ENCODE assay signal across 15 cellular contexts in the genomic region with DNA sequence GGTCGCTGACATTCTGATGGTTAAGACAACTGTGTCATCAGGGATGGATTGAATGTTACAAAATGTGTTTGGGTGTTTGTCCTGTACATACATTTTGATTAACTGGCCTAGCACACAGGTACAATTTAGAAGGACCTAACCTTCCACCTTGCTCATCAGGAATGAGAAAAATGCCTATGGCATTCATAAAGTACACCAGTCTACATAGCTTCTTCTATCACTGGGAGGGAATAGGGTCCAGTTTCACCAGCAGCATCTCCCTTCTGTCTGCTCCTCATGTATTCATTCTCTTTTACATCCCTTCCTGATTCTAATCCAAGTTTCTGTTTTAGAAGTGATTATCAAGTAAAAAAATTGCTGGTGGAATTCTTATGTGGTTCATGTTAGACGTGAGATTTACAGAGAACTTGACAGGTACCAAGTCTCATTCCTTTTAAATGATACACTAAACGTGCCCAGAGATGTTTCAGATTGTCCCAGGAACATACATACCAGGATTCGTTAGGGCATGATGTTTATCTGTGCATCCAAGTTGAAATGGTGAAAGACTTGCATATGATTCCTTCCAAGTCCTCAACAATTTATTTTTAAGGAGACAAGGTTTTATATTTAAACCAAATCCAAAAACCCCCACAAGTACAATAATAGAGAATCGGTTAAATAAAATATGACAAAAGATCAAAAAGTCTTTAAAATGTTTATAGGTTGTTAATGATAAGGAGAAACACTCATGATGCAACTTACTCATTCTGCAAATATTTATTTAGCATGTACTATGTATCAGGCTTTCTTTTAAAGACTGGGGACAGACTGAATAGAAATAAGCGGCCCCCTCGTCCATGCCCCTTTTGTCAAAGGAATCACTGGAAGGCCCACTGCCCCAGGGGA.
DNase-seq lines count a peak whose midpoint lies in the region; ATAC-seq, FAIRE-seq and TF ChIP-seq lines count a peak whose summit lies in the region.
"Had no signal": no experiment of that assay in that cellular context is flagged by ENCODE, and none has a peak within 500 bp of the region (broad histone marks: within the 10 kb centered on the region; RNA-seq: fewer than 3 reads in every experiment).

No MANE protein-coding gene starts in this region.

- no peak for TF ChIP-seq CTCF in Calu3 (IDR thresholded peaks at IDR 0.05; ENCODE audit: unreplicated experiment)
- TF ChIP-seq CTCF in epithelial cell of esophagus (IDR thresholded peaks at IDR 0.05; ENCODE audit: insufficient read depth, low read depth, low read length, missing control alignments) = no peak
- no peak for TF ChIP-seq CTCF in HepG2 (CRISPR knock-in tag; IDR thresholded peaks at IDR 0.05)
- TF ChIP-seq CTCF in GM10266 (IDR thresholded peaks at IDR 0.05; ENCODE audit: control insufficient read depth, insufficient read depth, low read depth, missing control alignments) = no peak

- H3K4me3 Mint-ChIP-seq in Calu3 (ENCODE audit: low read depth, unreplicated experiment) = no peak overlapping the region
- H3K4me3 Mint-ChIP-seq: B cell; CD4-positive, alpha-beta memory T cell; IgD-negative memory B cell had no signal

- DNase-seq in Calu3 = no peak
- peak; percentile 30 for DNase-seq in LoVo (ENCODE audit: low spot score)
- DNase-seq in epithelial cell of esophagus (ENCODE audit: low read depth) = peak; percentile 87
- peak; percentile 52 for DNase-seq in HepG2 (ENCODE audit: low spot score)
- no peak for DNase-seq in NCI-H128 (lab: John Stamatoyannopoulos, UW; ENCODE audit: unreplicated experiment)
- no peak for DNase-seq in GM10266 (ENCODE audit: extremely low spot score)
- DNase-seq in NCI-H2227 treated with DMSO at 0.1 percent for 48 hours (lab: John Stamatoyannopoulos, UW) = no peak
- DNase-seq: CD4-positive, alpha-beta memory T cell; H7; NCI-H1092; NCI-H1694 treated with DMSO at 0.1 percent for 48 hours; NCI-H774 had no signal

- CTCF ChIA-PET in Calu3 (lab: Charles Lee) = no interaction called here
- CTCF ChIA-PET in HepG2 (lab: Yijun Ruan, JAX; ENCODE audit: low intra/inter-chr PET ratio, low total read pairs) = no interaction called here

- H3K36me3 Mint-ChIP-seq in Calu3 (ENCODE audit: insufficient read depth, unreplicated experiment) = peaks cover 4% of the 10 kb centered on the region
- H3K36me3 Mint-ChIP-seq: CD4-positive, alpha-beta memory T cell; IgD-negative memory B cell had no signal

- TF ChIP-seq EP300 in HepG2 (IDR thresholded peaks at IDR 0.05; ENCODE audit: low read depth in 2 of 2, low read length in 2 of 2) = no peak; a peak in 1 of 4 replicates
- TF ChIP-seq EP300 in HepG2 (CRISPR knock-in tag; IDR thresholded peaks at IDR 0.05; ENCODE audit: borderline replicate concordance) = no peak

- TF ChIP-seq RAD21 in HepG2 (CRISPR knock-in tag; IDR thresholded peaks at IDR 0.05) = no peak

- intact Hi-C loops in Calu3 (cut with micrococcal nuclease; ENCODE audit: unreplicated experiment) = no loop called here
- intact Hi-C loops in HepG2 (cut with micrococcal nuclease; ENCODE audit: unreplicated experiment) = loop anchor here (10.0 kb wide), 1 partner anchor 139 kb away; no protein-coding TSS in a partner anchor

- H3K9ac ChIP-seq in HepG2 (ENCODE audit: insufficient read depth, low read depth, low read length) = no peak overlapping the region

- FAIRE-seq in HepG2 (lab: Jason Lieb, UNC) = no peak

- BruUV-seq in Calu3 (replicated peaks; lab: Mats Ljungman, UMichigan) (no TSS peak), HepG2 (replicated peaks; lab: Mats Ljungman, UMichigan) (no TSS peak)

- H3K27ac ChIP-seq in HepG2 (ENCODE audit: extremely low read length, insufficient read depth, low read length) = no peak overlapping the region

- no peaks in the 10 kb centered on the region for H4K20me1 ChIP-seq in HepG2 (ENCODE audit: insufficient read depth, low read length)

- peak overlapping the region; percentile 36 for H3K27ac Mint-ChIP-seq in Calu3 (ENCODE audit: unreplicated experiment)
- H3K27ac Mint-ChIP-seq: B cell; CD4-positive, alpha-beta memory T cell; IgD-negative memory B cell had no signal

- H3K27me3 ChIP-seq in HepG2 (ENCODE audit: control insufficient read depth in 1 of 2, insufficient read depth in 2 of 2, low read length in 2 of 2) = no peaks in the 10 kb centered on the region

- ATAC-seq in HepG2 = peak; percentile 48; the same call in 2 of the 3 replicates
- ATAC-seq: Panc1 had no signal

- WGBS in HepG2 (ENCODE audit: low lambda C conversion rate) = 6% methylated on average over 7 of the region's 7 CpGs

- no peaks in the 10 kb centered on the region for H3K36me3 ChIP-seq in HepG2 (replicated peaks in 1 of 2; ENCODE audit: control insufficient read depth in 1 of 2, insufficient read depth in 2 of 2, low read length in 2 of 2)

- TF ChIP-seq POLR2A in HepG2 (IDR thresholded peaks at IDR 0.05; ENCODE audit: insufficient read depth in 1 of 2, low read depth in 2 of 2, low read length in 2 of 2) = no peak

- POLR2A ChIA-PET in HepG2 (lab: Yijun Ruan, JAX) = no interaction called here

- in situ Hi-C loops in HepG2 (cut with HindIII; ENCODE audit: extremely low pct_ligation_motif_present, low pct_unique_long_range_greater_than_20kb) = no loop called here

- H3K4me3 ChIP-seq in epithelial cell of esophagus (ENCODE audit: low read length) (no peak overlapping the region), HepG2 (replicated peaks in 1 of 3; ENCODE audit: insufficient read depth in 1 of 3, low read depth in 2 of 3, low read length in 3 of 3) (no peak overlapping the region)

- no peaks in the 10 kb centered on the region for H3K79me2 ChIP-seq in HepG2 (ENCODE audit: insufficient read depth, low read length)

- H3K4me1 ChIP-seq in HepG2 (ENCODE audit: insufficient read depth, low read length) = peaks cover 21% of the 10 kb centered on the region

- H3K4me1 Mint-ChIP-seq in Calu3 (ENCODE audit: low read depth, unreplicated experiment) = peaks cover 26% of the 10 kb centered on the region
- H3K4me1 Mint-ChIP-seq: B cell; CD4-positive, alpha-beta memory T cell; IgD-negative memory B cell had no signal

- peaks cover 15% of the 10 kb centered on the region for H3K9me3 Mint-ChIP-seq in Calu3 (ENCODE audit: low read depth, unreplicated experiment)

- H2AFZ ChIP-seq in HepG2 (ENCODE audit: low read length) = no peak overlapping the region

- no peaks in the 10 kb centered on the region for H3K27me3 Mint-ChIP-seq in Calu3 (ENCODE audit: unreplicated experiment)
- H3K27me3 Mint-ChIP-seq: B cell had no signal

- H3K9me3 ChIP-seq in HepG2 (ENCODE audit: low read length) = no peaks in the 10 kb centered on the region

- H3K4me2 ChIP-seq in HepG2 (ENCODE audit: low read depth, low read length) = 0 out of 2 replicates have a peak overlapping the region, but pooled peaks have one; percentile 23

TF ChIP-seq in HepG2, 621 proteins besides CTCF, POLR2A, EP300 and RAD21:
- no peak for TF ChIP-seq SETDB1 (CRISPR knock-in tag; IDR thresholded peaks at IDR 0.05; ENCODE audit: borderline replicate concordance)
- TF ChIP-seq PATZ1 (CRISPR knock-in tag; IDR thresholded peaks at IDR 0.05) = peak; percentile 43; the same call in 1 of the 2 replicates
- no peak for TF ChIP-seq TOPORS (CRISPR knock-in tag; IDR thresholded peaks at IDR 0.05)
- 0 out of 2 replicates have a peak, but pooled peaks have one; percentile 40 for TF ChIP-seq HMG20A (CRISPR knock-in tag; IDR thresholded peaks at IDR 0.05; ENCODE audit: borderline replicate concordance)
- TF ChIP-seq GATAD2A (CRISPR knock-in tag; IDR thresholded peaks at IDR 0.05) = 0 out of 2 replicates have a peak, but pooled peaks have one; percentile 29
- 0 out of 2 replicates have a peak, but pooled peaks have one; percentile 28 for TF ChIP-seq TFE3 (CRISPR knock-in tag; IDR thresholded peaks at IDR 0.05)
TF ChIP-seq in HepG2: peak in this region for 4.

Comparison
In these comparisons a context has a peak if more than half of its experiments do, and no peak if none do; other contexts are left out.
1. DNase-seq: peak in LoVo (single experiment), epithelial cell of esophagus (single experiment) and HepG2 (single experiment); none in Calu3 (single experiment), NCI-H128 (single experiment), GM10266 (single experiment) and NCI-H2227 treated with DMSO at 0.1 percent for 48 hours (single experiment).